Comparison of ENCODE assay signal across 8 cellular contexts in the genomic region with DNA sequence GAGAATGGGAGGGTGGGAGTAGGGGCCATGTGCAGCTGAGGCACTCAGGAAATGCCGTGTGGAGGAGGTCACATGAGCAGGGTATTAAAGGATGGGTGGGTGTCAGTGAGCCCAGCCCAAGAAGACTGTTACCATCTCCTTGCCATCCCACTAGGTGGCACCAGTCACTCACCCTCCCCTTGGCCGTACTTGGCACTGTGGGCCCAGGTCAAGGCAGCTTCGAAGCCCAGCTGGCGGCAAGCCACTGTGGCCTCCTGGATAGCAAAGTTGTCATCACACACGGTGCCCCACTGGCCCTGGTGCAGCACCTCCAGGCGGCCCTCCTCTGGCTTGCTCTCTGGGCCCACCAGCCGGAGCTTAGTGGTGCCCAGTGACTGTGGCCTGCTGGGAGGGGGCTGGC. TPM values are rescaled to one million over a fixed set of nuclear protein-coding genes. Genes with fewer than 3 reads are reported as not detected.
DNase-seq lines count a peak whose midpoint lies in the region; TF ChIP-seq lines count a peak whose summit lies in the region.

No MANE protein-coding gene starts in this region.

- no peak overlapping the region for H3K4me2 ChIP-seq in hepatocyte

- no peaks in the 10 kb centered on the region for H3K9me2 ChIP-seq in hepatocyte (replicated peaks; ENCODE audit: insufficient read depth)

- no peaks in the 10 kb centered on the region for H3K79me2 ChIP-seq in hepatocyte

- no peaks in the 10 kb centered on the region for H4K20me1 ChIP-seq in hepatocyte (ENCODE audit: insufficient read depth, poor library complexity, severe bottlenecking)

- TF ChIP-seq POLR2A in vagina (IDR thresholded peaks at IDR 0.05) = no peak

- WGBS in hepatocyte (ENCODE audit: low lambda C conversion rate, missing lambda C conversion rate) = 92% methylated on average over 7 of the region's 7 CpGs

- H3K4me1 ChIP-seq in hepatocyte (ENCODE audit: insufficient read depth) (peaks cover 18% of the 10 kb centered on the region), vagina (peaks cover 45% of the 10 kb centered on the region), colonic mucosa (no peaks in the 10 kb centered on the region)

- H3K36me3 ChIP-seq in WERI-Rb-1 = peaks cover 46% of the 10 kb centered on the region
- no peaks in the 10 kb centered on the region for H3K36me3 ChIP-seq in hepatocyte (replicated peaks; ENCODE audit: insufficient read depth, low read depth)
- H3K36me3 ChIP-seq in vagina = no peaks in the 10 kb centered on the region
- H3K36me3 ChIP-seq in colonic mucosa = no peaks in the 10 kb centered on the region

- peak; percentile 92 for TF ChIP-seq CTCF in WERI-Rb-1 (IDR thresholded peaks at IDR 0.05; ENCODE audit: low read depth, low read length)
- peak; percentile 17 for TF ChIP-seq CTCF in hepatocyte (IDR thresholded peaks at IDR 0.05; ENCODE audit: poor library complexity)
- peak in 1 of 3 experiments; percentile 11 for TF ChIP-seq CTCF in vagina (IDR thresholded peaks at IDR 0.05)
- no peak for TF ChIP-seq CTCF in colonic mucosa (IDR thresholded peaks at IDR 0.05)

- intact Hi-C loops in vagina (cut with DNase I) (no loop called here), colonic mucosa (cut with DNase I) (no loop called here)

- no peak overlapping the region for H3K9ac ChIP-seq in colonic mucosa (ENCODE audit: low read depth in 2 of 2, low read length in 2 of 2)

- no peak overlapping the region for H2AFZ ChIP-seq in hepatocyte

- in situ Hi-C loops in KBM-7 (cut with MboI; ENCODE audit: low pct_unique_long_range_greater_than_20kb, low sequenced_read_pairs) = no loop called here

- DNase-seq in DMS53 treated with DMSO at 0.1 percent for 48 hours (lab: John Stamatoyannopoulos, UW; ENCODE audit: unreplicated experiment) (peak; percentile 15), KBM-7 (peak; percentile 67), WERI-Rb-1 (peak; percentile 86), hepatocyte (ENCODE audit: low spot score) (no peak), vagina (ENCODE audit: extremely low spot score in 2 of 2) (peak in 1 of 2 donors; percentile 85), occipital lobe (lab: John Stamatoyannopoulos, UW) (no peak), colonic mucosa (no peak), NCI-H2107 (lab: John Stamatoyannopoulos, UW) (no peak)

- no peaks in the 10 kb centered on the region for H3K9me3 ChIP-seq in WERI-Rb-1 (ENCODE audit: severe bottlenecking)
- no peaks in the 10 kb centered on the region for H3K9me3 ChIP-seq in hepatocyte (ENCODE audit: low read depth)
- H3K9me3 ChIP-seq in vagina = no peaks in the 10 kb centered on the region
- H3K9me3 ChIP-seq in colonic mucosa = no peaks in the 10 kb centered on the region

- no peak overlapping the region for H3K4me3 ChIP-seq in WERI-Rb-1 (ENCODE audit: low read depth, low read length)
- H3K4me3 ChIP-seq in hepatocyte = no peak overlapping the region
- H3K4me3 ChIP-seq in vagina = no peak overlapping the region
- no peak overlapping the region for H3K4me3 ChIP-seq in colonic mucosa

- peak overlapping the region; percentile 40; the same call in 1 of the 2 replicates for H3K27ac ChIP-seq in WERI-Rb-1
- H3K27ac ChIP-seq in hepatocyte = no peak overlapping the region
- peak overlapping the region; percentile 33 for H3K27ac ChIP-seq in vagina
- H3K27ac ChIP-seq in colonic mucosa = no peak overlapping the region

- H3K27me3 ChIP-seq in WERI-Rb-1 (ENCODE audit: insufficient read depth, low read depth, severe bottlenecking) = no peaks in the 10 kb centered on the region
- H3K27me3 ChIP-seq in hepatocyte = peaks cover 3% of the 10 kb centered on the region
- H3K27me3 ChIP-seq in vagina = no peaks in the 10 kb centered on the region
- H3K27me3 ChIP-seq in colonic mucosa = peaks cover 5% of the 10 kb centered on the region

RNA-seq across cellular contexts. Expression of gene LOXL4, which starts 5.4 kb away (rescaled TPM):
- 24.9 and 32.7 TPM in 2 replicates for total RNA-seq in hepatocyte
- polyA plus RNA-seq in hepatocyte = 33.4 and 34.4 TPM in 2 replicates
- 5.2 TPM for total RNA-seq in vagina
- 0.47 TPM for total RNA-seq in occipital lobe
- 1 to 10 TPM in 1 of 2 donors, under 1 TPM in 1; 0.32 to 1.6 TPM for total RNA-seq in colonic mucosa

Comparison
In these comparisons a context has a peak if more than half of its experiments do, and no peak if none do; other contexts are left out.
1. DNase-seq: peak in DMS53 treated with DMSO at 0.1 percent for 48 hours (single experiment), KBM-7 (single experiment) and WERI-Rb-1 (single experiment); none in hepatocyte (single experiment), occipital lobe (single experiment), colonic mucosa (single experiment) and NCI-H2107 (single experiment).
2. H3K27ac ChIP-seq: peak in WERI-Rb-1 (single experiment) and vagina (single experiment); none in hepatocyte (single experiment) and colonic mucosa (single experiment).